8 cellular contexts compared by ENCODE assay signal in genomic region chr5:138353550-138353893, GRCh38.
DNase-seq lines count a peak whose midpoint lies in the region; ATAC-seq lines count a peak whose summit lies in the region.

No MANE protein-coding gene starts in this region.

- peak overlapping the region; percentile 98 for H3K4me3 Mint-ChIP-seq in activated naive CD8-positive, alpha-beta T cell
- peak overlapping the region; percentile 90 to 92 for H3K4me3 Mint-ChIP-seq in stimulated activated naive CD8-positive, alpha-beta T cell treated with anti-CD3 and anti-CD28 coated beads, Interleukin-15, amount 100 ng/mL, for 72 hours

- H3K9me3 Mint-ChIP-seq in activated naive CD8-positive, alpha-beta T cell (ENCODE audit: low read depth): peaks cover 4% of the 10 kb centered on the region
- peaks cover 8 to 16% of the 10 kb centered on the region in 2 donors for H3K9me3 Mint-ChIP-seq in stimulated activated naive CD8-positive, alpha-beta T cell treated with anti-CD3 and anti-CD28 coated beads, Interleukin-15, amount 100 ng/mL, for 72 hours

- no peak for ATAC-seq in stimulated activated naive CD8-positive, alpha-beta T cell treated with anti-CD3 and anti-CD28 coated beads, Interleukin-15, amount 100 ng/mL, for 72 hours
- ATAC-seq in HG02763 (IDR thresholded peaks at IDR 0.05; ENCODE audit: unreplicated experiment) (no peak), HG03432 (IDR thresholded peaks at IDR 0.05; ENCODE audit: unreplicated experiment) (no peak)

- H3K4me3 ChIP-seq in iPS-18c (ENCODE audit: insufficient read depth, low read depth, low read length): peak overlapping the region; percentile 95

- H3K9me3 ChIP-seq in iPS-18c (ENCODE audit: control insufficient read depth, insufficient read depth, low read length): peaks cover 3% of the 10 kb centered on the region

- peak; percentile 30 for DNase-seq in stimulated activated CD4-positive, alpha-beta T cell treated with anti-CD3 and anti-CD28 coated beads, Interleukin-1b, Interleukin-23, amount 100 ng/mL, for 48 hours
- no peak for DNase-seq in stimulated activated CD4-positive, alpha-beta T cell treated with anti-CD3 and anti-CD28 coated beads, Interleukin-2, amount 100 ng/mL, for 48 hours
- no peak for DNase-seq in stimulated activated naive CD8-positive, alpha-beta T cell treated with anti-CD3 and anti-CD28 coated beads, Interleukin-15, amount 100 ng/mL, for 72 hours
- no peak for DNase-seq in effector CD4-positive, alpha-beta T cell

- peaks cover 47% of the 10 kb centered on the region for H3K4me1 Mint-ChIP-seq in activated naive CD8-positive, alpha-beta T cell (ENCODE audit: low read depth)
- peaks cover 44% of the 10 kb centered on the region for H3K4me1 Mint-ChIP-seq in stimulated activated naive CD8-positive, alpha-beta T cell treated with anti-CD3 and anti-CD28 coated beads, Interleukin-15, amount 100 ng/mL, for 72 hours

- peak overlapping the region; percentile 92 for H3K27ac Mint-ChIP-seq in activated naive CD8-positive, alpha-beta T cell
- peak overlapping the region; percentile 95 to 98 for H3K27ac Mint-ChIP-seq in stimulated activated naive CD8-positive, alpha-beta T cell treated with anti-CD3 and anti-CD28 coated beads, Interleukin-15, amount 100 ng/mL, for 72 hours

- H3K36me3 Mint-ChIP-seq in activated naive CD8-positive, alpha-beta T cell: peaks cover 3% of the 10 kb centered on the region

- no peaks in the 10 kb centered on the region for H3K27me3 Mint-ChIP-seq in activated naive CD8-positive, alpha-beta T cell
- no peaks in the 10 kb centered on the region for H3K27me3 Mint-ChIP-seq in stimulated activated naive CD8-positive, alpha-beta T cell treated with anti-CD3 and anti-CD28 coated beads, Interleukin-15, amount 100 ng/mL, for 72 hours
